1 cellular context compared by ENCODE assay signal in the genomic region with DNA sequence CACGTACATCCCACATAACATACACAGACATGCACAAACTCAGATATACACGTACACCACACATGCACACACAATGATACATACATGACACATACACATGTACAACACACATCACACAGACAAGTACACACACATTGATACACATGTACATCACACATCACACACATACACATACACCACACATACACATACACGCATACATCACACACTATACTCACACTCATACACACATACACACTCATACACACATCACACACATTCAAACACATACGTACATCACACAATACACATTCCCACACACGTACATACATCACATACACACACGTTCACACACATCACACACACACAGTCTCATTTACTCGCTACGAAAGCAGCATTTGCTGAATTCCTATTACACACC.
TF ChIP-seq lines count a peak whose summit lies in the region.

No MANE protein-coding gene starts in this region.

TF ChIP-seq in A549, 52 proteins besides CTCF, POLR2A, EP300 and RAD21 (continued from another document):
- TF ChIP-seq, protein P1, sequence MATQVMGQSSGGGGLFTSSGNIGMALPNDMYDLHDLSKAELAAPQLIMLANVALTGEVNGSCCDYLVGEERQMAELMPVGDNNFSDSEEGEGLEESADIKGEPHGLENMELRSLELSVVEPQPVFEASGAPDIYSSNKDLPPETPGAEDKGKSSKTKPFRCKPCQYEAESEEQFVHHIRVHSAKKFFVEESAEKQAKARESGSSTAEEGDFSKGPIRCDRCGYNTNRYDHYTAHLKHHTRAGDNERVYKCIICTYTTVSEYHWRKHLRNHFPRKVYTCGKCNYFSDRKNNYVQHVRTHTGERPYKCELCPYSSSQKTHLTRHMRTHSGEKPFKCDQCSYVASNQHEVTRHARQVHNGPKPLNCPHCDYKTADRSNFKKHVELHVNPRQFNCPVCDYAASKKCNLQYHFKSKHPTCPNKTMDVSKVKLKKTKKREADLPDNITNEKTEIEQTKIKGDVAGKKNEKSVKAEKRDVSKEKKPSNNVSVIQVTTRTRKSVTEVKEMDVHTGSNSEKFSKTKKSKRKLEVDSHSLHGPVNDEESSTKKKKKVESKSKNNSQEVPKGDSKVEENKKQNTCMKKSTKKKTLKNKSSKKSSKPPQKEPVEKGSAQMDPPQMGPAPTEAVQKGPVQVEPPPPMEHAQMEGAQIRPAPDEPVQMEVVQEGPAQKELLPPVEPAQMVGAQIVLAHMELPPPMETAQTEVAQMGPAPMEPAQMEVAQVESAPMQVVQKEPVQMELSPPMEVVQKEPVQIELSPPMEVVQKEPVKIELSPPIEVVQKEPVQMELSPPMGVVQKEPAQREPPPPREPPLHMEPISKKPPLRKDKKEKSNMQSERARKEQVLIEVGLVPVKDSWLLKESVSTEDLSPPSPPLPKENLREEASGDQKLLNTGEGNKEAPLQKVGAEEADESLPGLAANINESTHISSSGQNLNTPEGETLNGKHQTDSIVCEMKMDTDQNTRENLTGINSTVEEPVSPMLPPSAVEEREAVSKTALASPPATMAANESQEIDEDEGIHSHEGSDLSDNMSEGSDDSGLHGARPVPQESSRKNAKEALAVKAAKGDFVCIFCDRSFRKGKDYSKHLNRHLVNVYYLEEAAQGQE (IDR thresholded peaks at IDR 0.05), result no peak
- TF ChIP-seq PHF8 (IDR thresholded peaks at IDR 0.05; ENCODE audit: borderline replicate concordance, low read depth) (no peak), CHD4 (IDR thresholded peaks at IDR 0.05; ENCODE audit: borderline replicate concordance) (no peak), MYC (IDR thresholded peaks at IDR 0.05; ENCODE audit: borderline replicate concordance, low read length) (no peak), ZNF302 (CRISPR knock-in tag; IDR thresholded peaks at IDR 0.05) (no peak), FOSB (CRISPR knock-in tag; IDR thresholded peaks at IDR 0.05) (no peak), BCL3 (IDR thresholded peaks at IDR 0.05) (no peak), TP53 (CRISPR knock-in tag; IDR thresholded peaks at IDR 0.05) (no peak), NR3C1 (IDR thresholded peaks at IDR 0.05) (no peak), GATA3 (IDR thresholded peaks at IDR 0.05; ENCODE audit: borderline replicate concordance) (no peak), CBX8 (IDR thresholded peaks at IDR 0.05) (no peak), ZSCAN20 (CRISPR knock-in tag; IDR thresholded peaks at IDR 0.05) (no peak), JUNB (IDR thresholded peaks at IDR 0.05) (no peak), HOXA7 (CRISPR knock-in tag; IDR thresholded peaks at IDR 0.05) (no peak), RARB (CRISPR knock-in tag; IDR thresholded peaks at IDR 0.05) (no peak), KDM1A (IDR thresholded peaks at IDR 0.05; ENCODE audit: low read depth) (no peak)
- TF ChIP-seq, protein P2, sequence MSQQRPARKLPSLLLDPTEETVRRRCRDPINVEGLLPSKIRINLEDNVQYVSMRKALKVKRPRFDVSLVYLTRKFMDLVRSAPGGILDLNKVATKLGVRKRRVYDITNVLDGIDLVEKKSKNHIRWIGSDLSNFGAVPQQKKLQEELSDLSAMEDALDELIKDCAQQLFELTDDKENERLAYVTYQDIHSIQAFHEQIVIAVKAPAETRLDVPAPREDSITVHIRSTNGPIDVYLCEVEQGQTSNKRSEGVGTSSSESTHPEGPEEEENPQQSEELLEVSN (IDR thresholded peaks at IDR 0.05; ENCODE audit: borderline replicate concordance, low read depth), result no peak
